1 cellular context compared by ENCODE assay signal in genomic region chr14:105398726-105399440, GRCh38.
A peak's percentile ranks its signal among the peaks of the same experiment; 100 is the strongest.
TF ChIP-seq lines count a peak whose summit lies in the region.

No MANE protein-coding gene starts in this region.

TF ChIP-seq in HepG2, 621 proteins besides CTCF, POLR2A, EP300 and RAD21 (continued from another document and continues in another):
- TF ChIP-seq ZXDC (CRISPR knock-in tag; IDR thresholded peaks at IDR 0.05) (no peak; the same call in 1 of the 2 replicates), KDM3A (CRISPR knock-in tag; IDR thresholded peaks at IDR 0.05; ENCODE audit: low read depth) (0 out of 2 replicates have a peak, but pooled peaks have one; percentile 27), ETV5 (CRISPR knock-in tag; IDR thresholded peaks at IDR 0.05; ENCODE audit: borderline replicate concordance) (no peak; the same call in 1 of the 2 replicates), NFE2 (CRISPR knock-in tag; IDR thresholded peaks at IDR 0.05) (no peak), DBP (CRISPR knock-in tag; IDR thresholded peaks at IDR 0.05; ENCODE audit: not compliant biosample characterization) (no peak), ZNF563 (CRISPR knock-in tag; IDR thresholded peaks at IDR 0.05) (0 out of 2 replicates have a peak, but pooled peaks have one; percentile 87), ZNF276 (CRISPR knock-in tag; IDR thresholded peaks at IDR 0.05; ENCODE audit: low read depth) (no peak), ZNF720 (CRISPR knock-in tag; IDR thresholded peaks at IDR 0.05) (peak; percentile 75; the same call in 1 of the 2 replicates), KDM1A (CRISPR knock-in tag; IDR thresholded peaks at IDR 0.05) (no peak), ATF7 (IDR thresholded peaks at IDR 0.05) (no peak), ATF7 (CRISPR knock-in tag; IDR thresholded peaks at IDR 0.05) (0 out of 2 replicates have a peak, but pooled peaks have one; percentile 24), ZNF17 (CRISPR knock-in tag; IDR thresholded peaks at IDR 0.05) (no peak), HDAC2 (CRISPR knock-in tag; IDR thresholded peaks at IDR 0.05) (no peak), POGZ (CRISPR knock-in tag; IDR thresholded peaks at IDR 0.05) (0 out of 2 replicates have a peak, but pooled peaks have one; percentile 46), CBX1 (IDR thresholded peaks at IDR 0.05; ENCODE audit: low read depth) (peak; percentile 24), NBN (conservative IDR thresholded peaks at IDR 0.05) (no peak), TIGD3 (CRISPR knock-in tag; IDR thresholded peaks at IDR 0.05; ENCODE audit: borderline replicate concordance) (peak; percentile 94), FOXM1 (CRISPR knock-in tag; IDR thresholded peaks at IDR 0.05) (no peak), ZBTB8A (CRISPR knock-in tag; IDR thresholded peaks at IDR 0.05; ENCODE audit: borderline replicate concordance, low read depth) (no peak), CENPT (CRISPR knock-in tag; IDR thresholded peaks at IDR 0.05; ENCODE audit: low read depth) (no peak), POLR2AphosphoS2 (IDR thresholded peaks at IDR 0.05; ENCODE audit: low read depth, low read length) (no peak), ZNF513 (CRISPR knock-in tag; conservative IDR thresholded peaks at IDR 0.05) (no peak), HMG20B (CRISPR knock-in tag; conservative IDR thresholded peaks at IDR 0.05) (no peak), ZNF567 (CRISPR knock-in tag; IDR thresholded peaks at IDR 0.05; ENCODE audit: borderline replicate concordance) (no peak), ZNF326 (CRISPR knock-in tag; IDR thresholded peaks at IDR 0.05; ENCODE audit: borderline replicate concordance) (no peak), HOXA7 (CRISPR knock-in tag; IDR thresholded peaks at IDR 0.05) (peak; percentile 90; the same call in 1 of the 2 replicates), ZNF253 (CRISPR knock-in tag; IDR thresholded peaks at IDR 0.05; ENCODE audit: borderline replicate concordance) (no peak), IRX3 (CRISPR knock-in tag; IDR thresholded peaks at IDR 0.05; ENCODE audit: borderline replicate concordance, low read depth) (no peak), THAP8 (CRISPR knock-in tag; IDR thresholded peaks at IDR 0.05; ENCODE audit: borderline replicate concordance) (peak; percentile 12; the same call in 1 of the 2 replicates), MTERF4 (CRISPR knock-in tag; IDR thresholded peaks at IDR 0.05) (peak; percentile 68), ARNT2 (CRISPR knock-in tag; IDR thresholded peaks at IDR 0.05; ENCODE audit: low read depth) (no peak; the same call in 1 of the 2 replicates), ARID5B (CRISPR knock-in tag; IDR thresholded peaks at IDR 0.05) (no peak), ZBTB26 (CRISPR knock-in tag; IDR thresholded peaks at IDR 0.05; ENCODE audit: borderline replicate concordance) (no peak), CERS6 (CRISPR knock-in tag; IDR thresholded peaks at IDR 0.05) (peak; percentile 37; the same call in 1 of the 2 replicates), IRF9 (CRISPR knock-in tag; IDR thresholded peaks at IDR 0.05; ENCODE audit: borderline replicate concordance) (peak; percentile 13; the same call in 1 of the 2 replicates), KDM5A (IDR thresholded peaks at IDR 0.05; ENCODE audit: borderline replicate concordance, low read length) (no peak), FOXO4 (CRISPR knock-in tag; conservative IDR thresholded peaks at IDR 0.05) (0 out of 2 replicates have a peak, but pooled peaks have one; percentile 86), ARNTL (CRISPR knock-in tag; IDR thresholded peaks at IDR 0.05) (no peak), ETV6 (CRISPR knock-in tag; conservative IDR thresholded peaks at IDR 0.05) (no peak)
